17 cellular contexts compared by ENCODE assay signal in genomic region chr2:223297788-223298187, GRCh38.
A peak's percentile ranks its signal among the peaks of the same experiment; 100 is the strongest.
DNase-seq lines count a peak whose midpoint lies in the region; ATAC-seq and TF ChIP-seq lines count a peak whose summit lies in the region.
"Had no signal": no experiment of that assay in that cellular context is flagged by ENCODE, and none has a peak within 500 bp of the region (broad histone marks: within the 10 kb centered on the region; RNA-seq: fewer than 3 reads in every experiment).

No MANE protein-coding gene starts in this region.

- no peak overlapping the region for H2AK5ac ChIP-seq in mesenchymal stem cell (ENCODE audit: low read length, severe bottlenecking)

- H3K36me3 ChIP-seq in SK-N-SH (replicated peaks in 1 of 2; ENCODE audit: control insufficient read depth in 1 of 2, insufficient read depth in 2 of 2, low read length in 1 of 2) (no peaks in the 10 kb centered on the region), mesenchymal stem cell (ENCODE audit: control insufficient read depth in 1 of 2, insufficient read depth in 2 of 2, low read depth in 1 of 2, low read length in 2 of 2) (no peaks in the 10 kb centered on the region), tibial nerve (no peaks in the 10 kb centered on the region)
- H3K36me3 ChIP-seq: ascending aorta, esophagus squamous epithelium, stomach, vagina had no signal

- H3K79me2 ChIP-seq in SK-N-SH (ENCODE audit: insufficient read depth), result no peaks in the 10 kb centered on the region

- DNase-seq in M059J (ENCODE audit: low read depth), result peak; percentile 57
- peak; percentile 87 for DNase-seq in NCI-H187 treated with DMSO at 0.1 percent for 48 hours (lab: John Stamatoyannopoulos, UW)
- DNase-seq in SK-N-SH, result peak; percentile 5
- DNase-seq in mesenchymal stem cell, result peak; percentile 4
- DNase-seq in tibial nerve (ENCODE audit: low spot score in 2 of 2), result no peak
- no peak for DNase-seq in middle frontal gyrus (ENCODE audit: extremely low spot score, low spot score)
- DNase-seq: activated B cell treated with CpG ODN at 0.5 μM for 24 hours; activated effector memory CD4-positive, alpha-beta T cell treated with anti-CD3 and anti-CD28 coated beads, Interleukin-2, amount 50 U/mL, for 16 hours; CD4-positive, alpha-beta T cell; esophagus squamous epithelium; GDM1; left ventricle myocardium superior; naive B cell; stomach had no signal

- H3K27ac ChIP-seq in SK-N-SH (ENCODE audit: low read depth in 2 of 2, low read length in 1 of 2), result peak overlapping the region; percentile 35 to 62; a peak in 3 of 4 replicates
- no peak overlapping the region for H3K27ac ChIP-seq in mesenchymal stem cell (ENCODE audit: low read length, poor library complexity, severe bottlenecking)
- no peak overlapping the region for H3K27ac ChIP-seq in tibial nerve
- H3K27ac ChIP-seq: ascending aorta, esophagus squamous epithelium, stomach, vagina had no signal

- peak overlapping the region; percentile 10; the same call in 1 of the 2 replicates for H3K4me2 ChIP-seq in SK-N-SH
- no peak overlapping the region for H3K4me2 ChIP-seq in mesenchymal stem cell (ENCODE audit: low read length, poor library complexity, severe bottlenecking)

- no peak overlapping the region for H3K4ac ChIP-seq in mesenchymal stem cell (ENCODE audit: low read depth in 1 of 2, low read length in 2 of 2)

- no peak overlapping the region for H3K23ac ChIP-seq in mesenchymal stem cell (ENCODE audit: low read length in 2 of 2)

- no peaks in the 10 kb centered on the region for H3K79me1 ChIP-seq in mesenchymal stem cell (replicated peaks; ENCODE audit: low read length, poor library complexity, severe bottlenecking)

- H2BK5ac ChIP-seq in mesenchymal stem cell (ENCODE audit: low read depth, low read length, poor library complexity, severe bottlenecking), result no peak overlapping the region

- H3K9ac ChIP-seq in SK-N-SH (no peak overlapping the region), mesenchymal stem cell (ENCODE audit: low read length) (no peak overlapping the region)

- H3K9me3 ChIP-seq in SK-N-SH, result no peaks in the 10 kb centered on the region
- H3K9me3 ChIP-seq in mesenchymal stem cell (ENCODE audit: control insufficient read depth, low read length), result peaks cover 3% of the 10 kb centered on the region
- peaks cover 0 to 8% (median 0%) of the 10 kb centered on the region in 4 donors for H3K9me3 ChIP-seq in tibial nerve
- H3K9me3 ChIP-seq: vagina had no signal

- peak; percentile 69 to 79; a peak in 3 of 4 replicates for TF ChIP-seq EP300 in SK-N-SH (IDR thresholded peaks at IDR 0.05; ENCODE audit: borderline replicate concordance in 1 of 2, low read depth in 1 of 2, low read length in 1 of 2)
- no peak for TF ChIP-seq EP300 in tibial nerve (IDR thresholded peaks at IDR 0.05)

- no peak for ATAC-seq in GM21367 (IDR thresholded peaks at IDR 0.05; ENCODE audit: unreplicated experiment)
- ATAC-seq: left ventricle myocardium superior had no signal

- no peak overlapping the region for H2BK120ac ChIP-seq in mesenchymal stem cell (ENCODE audit: low read depth, low read length)

- H2AFZ ChIP-seq in SK-N-SH (ENCODE audit: low read depth) (0 out of 2 replicates have a peak overlapping the region, but pooled peaks have one; percentile 20), mesenchymal stem cell (ENCODE audit: low read depth, low read length) (no peak overlapping the region)

- H3F3A ChIP-seq in SK-N-SH (replicated peaks; ENCODE audit: insufficient read depth), result no peaks in the 10 kb centered on the region

- CTCF ChIA-PET in SK-N-SH (lab: Yijun Ruan, JAX), result no interaction called here

- no peak for TF ChIP-seq POLR2A in tibial nerve (IDR thresholded peaks at IDR 0.05)

- no peak overlapping the region for H2BK12ac ChIP-seq in mesenchymal stem cell (ENCODE audit: low read length in 2 of 2)

- H3K9me2 ChIP-seq in SK-N-SH, result no peaks in the 10 kb centered on the region

- TF ChIP-seq CTCF in SK-N-SH (IDR thresholded peaks at IDR 0.05) (no peak), tibial nerve (IDR thresholded peaks at IDR 0.05) (no peak)

- H4K8ac ChIP-seq in mesenchymal stem cell (ENCODE audit: low read length), result no peak overlapping the region

- POLR2A ChIA-PET in SK-N-SH (lab: Yijun Ruan, JAX), result interaction anchor here (0.6 kb wide), 1 partner anchor 27 kb away, joined by 3 read pairs; no protein-coding TSS in a partner anchor

- no peak overlapping the region for H4K91ac ChIP-seq in mesenchymal stem cell (ENCODE audit: low read length)

- no peak overlapping the region for H2BK15ac ChIP-seq in mesenchymal stem cell (ENCODE audit: low read depth, poor library complexity, severe bottlenecking)

- H3K4me3 ChIP-seq in SK-N-SH (ENCODE audit: low read depth in 2 of 2, low read length in 1 of 2), result no peak overlapping the region
- no peak overlapping the region for H3K4me3 ChIP-seq in mesenchymal stem cell (ENCODE audit: insufficient read depth in 1 of 2, low read depth in 1 of 2, low read length in 2 of 2)
- no peak overlapping the region for H3K4me3 ChIP-seq in tibial nerve
- H3K4me3 ChIP-seq: ascending aorta, esophagus squamous epithelium, stomach, vagina had no signal

- no peak overlapping the region for H3K14ac ChIP-seq in mesenchymal stem cell (ENCODE audit: low read length in 2 of 2)

- no peaks in the 10 kb centered on the region for H4K20me1 ChIP-seq in SK-N-SH (ENCODE audit: insufficient read depth)

- TF ChIP-seq RAD21 in SK-N-SH (IDR thresholded peaks at IDR 0.05; ENCODE audit: low read length), result no peak

- peaks cover 9 to 14% of the 10 kb centered on the region in 2 experiments; a peak in 2 of 4 replicates for H3K4me1 ChIP-seq in SK-N-SH (ENCODE audit: control insufficient read depth in 1 of 2, insufficient read depth in 2 of 2, low read depth in 1 of 2, low read length in 1 of 2)
- H3K4me1 ChIP-seq in mesenchymal stem cell (ENCODE audit: control insufficient read depth, insufficient read depth, low read depth, low read length), result no peaks in the 10 kb centered on the region
- no peaks in the 10 kb centered on the region for H3K4me1 ChIP-seq in tibial nerve
- H3K4me1 ChIP-seq: ascending aorta, esophagus squamous epithelium, stomach, vagina had no signal

- H3K18ac ChIP-seq in mesenchymal stem cell (ENCODE audit: low read depth in 1 of 2, low read length in 2 of 2), result no peak overlapping the region

- no peaks in the 10 kb centered on the region for H3K27me3 ChIP-seq in SK-N-SH (ENCODE audit: insufficient read depth)
- no peaks in the 10 kb centered on the region for H3K27me3 ChIP-seq in mesenchymal stem cell (ENCODE audit: control insufficient read depth in 1 of 2, insufficient read depth in 1 of 2, low read length in 2 of 2)
- H3K27me3 ChIP-seq in tibial nerve, result no peaks in the 10 kb centered on the region
- H3K27me3 ChIP-seq: ascending aorta, esophagus squamous epithelium, stomach, vagina had no signal

TF ChIP-seq in SK-N-SH, 30 proteins besides CTCF, POLR2A, EP300 and RAD21:
- TF ChIP-seq SMC3 (IDR thresholded peaks at IDR 0.05; ENCODE audit: low read depth, low read length), result no peak
- TF ChIP-seq TEAD4 (IDR thresholded peaks at IDR 0.05; ENCODE audit: borderline replicate concordance, insufficient read depth), result 0 out of 2 replicates have a peak, but pooled peaks have one; percentile 31
- no peak for TF ChIP-seq IRF3 (IDR thresholded peaks at IDR 0.05; ENCODE audit: low read depth, low read length)
- TF ChIP-seq FOXM1 (IDR thresholded peaks at IDR 0.05; ENCODE audit: low read depth), result peak; percentile 64; the same call in 1 of the 2 replicates
- peak; percentile 73 for TF ChIP-seq POLR2AphosphoS5 (IDR thresholded peaks at IDR 0.05; ENCODE audit: low read depth, low read length)
- TF ChIP-seq GATA2 (CRISPR knock-in tag; IDR thresholded peaks at IDR 0.05), result no peak
- TF ChIP-seq NFIC (IDR thresholded peaks at IDR 0.05; ENCODE audit: borderline replicate concordance), result peak; percentile 25; the same call in 1 of the 2 replicates
- peak; percentile 63; the same call in 1 of the 2 replicates for TF ChIP-seq JUND (IDR thresholded peaks at IDR 0.05)
- TF ChIP-seq FOSL2 (IDR thresholded peaks at IDR 0.05; ENCODE audit: borderline replicate concordance, low read depth), result peak; percentile 55; the same call in 1 of the 2 replicates
- no peak for TF ChIP-seq RFX5 (IDR thresholded peaks at IDR 0.05; ENCODE audit: low read length)
- TF ChIP-seq PBX3 (IDR thresholded peaks at IDR 0.05), result peak; percentile 90
- no peak for TF ChIP-seq RXRA (IDR thresholded peaks at IDR 0.05; ENCODE audit: borderline replicate concordance, low read depth)
- peak; percentile 92 for TF ChIP-seq TCF12 (IDR thresholded peaks at IDR 0.05)
- peak; percentile 25 for TF ChIP-seq CHD2 (IDR thresholded peaks at IDR 0.05; ENCODE audit: low read length, partially characterized antibody)

Comparison
In these comparisons a context has a peak if more than half of its experiments do, and no peak if none do; other contexts are left out.
1. DNase-seq: peak in M059J (single experiment), NCI-H187 treated with DMSO at 0.1 percent for 48 hours (single experiment), SK-N-SH (single experiment) and mesenchymal stem cell (single experiment); none in tibial nerve (0 of 2) and middle frontal gyrus (single experiment).
2. H3K27ac ChIP-seq: peak in SK-N-SH (2 of 2); none in mesenchymal stem cell (single experiment) and tibial nerve (0 of 4).